Comparison of ENCODE assay signal across 8 cellular contexts in the genomic region with DNA sequence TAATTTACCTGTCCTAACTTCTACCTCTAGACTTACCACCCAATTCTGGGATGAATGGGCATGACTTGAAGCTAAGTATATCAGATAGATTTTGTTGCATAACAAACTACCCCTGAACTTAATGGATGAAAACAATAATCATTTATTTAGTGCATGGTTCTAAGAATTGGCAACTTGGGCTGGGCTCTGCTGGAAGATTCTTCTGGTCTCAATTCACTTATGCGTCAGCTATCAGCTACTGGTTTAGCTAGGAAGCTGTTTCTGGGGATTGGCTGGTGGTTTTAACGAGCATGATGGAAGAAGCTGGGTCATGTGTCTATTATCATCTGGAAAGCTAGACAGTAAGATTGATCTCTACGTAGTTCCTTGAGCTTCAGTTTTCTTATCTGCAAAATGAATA.
"Had no signal": no experiment of that assay in that cellular context is flagged by ENCODE, and none has a peak within 500 bp of the region (broad histone marks: within the 10 kb centered on the region; RNA-seq: fewer than 3 reads in every experiment).

No MANE protein-coding gene starts in this region.

- FAIRE-seq: G401.6, GM12878, GM12891, GM12892, GM18507, GM19239 had no signal

- ATAC-seq: GM12878 had no signal

- H3K4me3 ChIP-seq: GM12878 had no signal

- DNase-seq: GDM1, GF-D8 had no signal
